Comparison of ENCODE assay signal across 27 cellular contexts in the genomic region with DNA sequence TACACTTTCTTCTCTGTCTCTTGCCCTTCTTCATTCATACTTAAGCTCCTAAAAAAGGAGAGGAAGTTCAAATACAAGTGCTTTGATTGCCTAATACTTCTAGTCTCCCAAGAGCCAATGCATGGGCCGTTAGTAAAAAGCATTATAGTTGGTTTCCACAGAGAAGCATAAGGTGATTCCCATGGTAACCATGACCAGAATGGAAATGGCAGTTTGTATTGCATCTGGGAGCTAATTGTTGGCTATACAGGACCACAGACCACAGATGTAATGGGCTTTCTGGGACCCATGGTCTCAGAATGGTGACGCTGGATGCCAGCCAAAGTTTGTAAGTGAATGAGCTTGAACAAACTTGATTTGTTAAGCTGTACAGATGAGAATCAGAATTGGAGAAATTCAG.
"Had no signal": no experiment of that assay in that cellular context is flagged by ENCODE, and none has a peak within 500 bp of the region (broad histone marks: within the 10 kb centered on the region; RNA-seq: fewer than 3 reads in every experiment).

No MANE protein-coding gene starts in this region.

- H3K27ac ChIP-seq: adrenal gland, body of pancreas, colonic mucosa, epithelial cell of prostate, esophagus squamous epithelium, heart right ventricle, right lobe of liver, thoracic aorta, uterus had no signal

- H3K4me3 ChIP-seq: adrenal gland, body of pancreas, colonic mucosa, esophagus squamous epithelium, heart right ventricle, right lobe of liver, thoracic aorta, uterus had no signal

- H3K27me3 ChIP-seq: adrenal gland, body of pancreas, colonic mucosa, esophagus squamous epithelium, heart right ventricle, right lobe of liver, uterus had no signal

- ATAC-seq: activated CD4-positive, alpha-beta T cell treated with anti-CD3 and anti-CD28 coated beads for 36 hours; body of pancreas; heart right ventricle; left cardiac atrium; left ventricle myocardium superior; right lobe of liver; stimulated activated effector memory CD8-positive, alpha-beta T cell treated with anti-CD3 and anti-CD28 coated beads, Interleukin-12 subunit alpha, Interleukin-12 subunit beta, amount 100 ng/mL, for 72 hours had no signal

- DNase-seq: activated CD4-positive, alpha-beta T cell treated with anti-CD3 and anti-CD28 coated beads for 36 hours; activated CD4-positive, alpha-beta T cell treated with anti-CD3 and anti-CD28 coated beads, Interleukin-2, amount 50 U/mL, for 4 hours; activated CD4-positive, CD25-positive, alpha-beta regulatory T cell; activated CD8-positive, alpha-beta memory T cell treated with anti-CD3 and anti-CD28 coated beads for 24 hours; activated effector memory CD4-positive, alpha-beta T cell treated with anti-CD3 and anti-CD28 coated beads, Interleukin-2, amount 50 U/mL, for 16 hours; activated naive CD4-positive, alpha-beta T cell treated with anti-CD3 and anti-CD28 coated beads for 36 hours; activated naive CD8-positive, alpha-beta T cell treated with anti-CD3 and anti-CD28 coated beads for 36 hours; adrenal gland; aorta; body of pancreas; cerebellar nuclear complex; colonic mucosa; effector CD8-positive, alpha-beta T cell; esophagus squamous epithelium; foreskin melanocyte; heart right ventricle; left cardiac atrium; left ventricle myocardium superior; posterior cingulate gyrus; right lobe of liver; stimulated activated CD4-positive, alpha-beta T cell treated with anti-CD3 and anti-CD28 coated beads, Interleukin-12 subunit alpha, Interleukin-12 subunit beta, amount 100 ng/mL, for 4 hours; stimulated activated CD4-positive, alpha-beta T cell treated with anti-CD3 and anti-CD28 coated beads, Interleukin-4, amount 100 ng/mL, for 24 hours; trophoblast cell; uterus had no signal
